Comparison of ENCODE assay signal across 18 cellular contexts in the genomic region with DNA sequence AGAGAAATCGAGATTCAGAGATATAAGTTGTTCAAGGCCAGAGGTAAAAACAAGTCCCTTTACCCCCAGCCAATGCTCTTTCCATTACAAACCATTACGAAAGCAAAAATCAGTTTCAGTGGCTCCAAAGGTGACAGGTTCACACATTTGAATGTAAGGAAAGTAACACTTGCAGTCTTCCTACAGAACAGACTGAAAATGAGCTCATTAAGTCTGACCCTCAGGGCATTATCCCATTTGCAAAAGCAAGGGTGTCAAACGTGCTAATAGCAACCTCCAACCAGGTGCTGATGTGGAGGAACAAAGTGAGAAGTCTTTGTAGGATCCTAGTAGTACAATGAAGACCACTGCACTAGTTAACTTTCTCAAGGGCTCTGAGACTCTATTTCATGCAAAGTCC.
DNase-seq lines count a peak whose midpoint lies in the region; ATAC-seq and TF ChIP-seq lines count a peak whose summit lies in the region.
"Had no signal": no experiment of that assay in that cellular context is flagged by ENCODE, and none has a peak within 500 bp of the region (broad histone marks: within the 10 kb centered on the region; RNA-seq: fewer than 3 reads in every experiment).

No MANE protein-coding gene starts in this region.

- peak overlapping the region; percentile 47 for H3K27ac Mint-ChIP-seq in activated CD4-positive, alpha-beta T cell treated with anti-CD3 and anti-CD28 coated beads, Interleukin-2, amount 10 ng/mL, durations not matched to agents 7 days and 5 days
- H3K27ac Mint-ChIP-seq in activated CD4-positive, alpha-beta T cell treated with anti-CD3 and anti-CD28 coated beads, Interleukin-2, amount 10 ng/mL, durations not matched to agents 24 days and 14 days, result no peak overlapping the region
- peak overlapping the region; percentile 93 for H3K27ac Mint-ChIP-seq in central memory CD8-positive, alpha-beta T cell (ENCODE audit: low read depth)
- H3K27ac Mint-ChIP-seq in stimulated activated effector memory CD8-positive, alpha-beta T cell treated with anti-CD3 and anti-CD28 coated beads, Interleukin-12 subunit alpha, Interleukin-12 subunit beta, amount 100 ng/mL, for 72 hours, result peak overlapping the region; percentile 58

- no peak overlapping the region for H3K27ac ChIP-seq in hepatocyte
- H3K27ac ChIP-seq in upper lobe of right lung, result no peak overlapping the region
- H3K27ac ChIP-seq: A549, colonic mucosa, foreskin keratinocyte had no signal

- H3K9me3 ChIP-seq in NT2/D1 (ENCODE audit: insufficient read depth, low read length) (no peaks in the 10 kb centered on the region), hepatocyte (ENCODE audit: low read depth) (no peaks in the 10 kb centered on the region), upper lobe of right lung (no peaks in the 10 kb centered on the region)
- H3K9me3 ChIP-seq: A549, colonic mucosa had no signal

- no peaks in the 10 kb centered on the region for H3K27me3 Mint-ChIP-seq in activated CD4-positive, alpha-beta T cell treated with anti-CD3 and anti-CD28 coated beads, Interleukin-2, amount 10 ng/mL, durations not matched to agents 7 days and 5 days
- no peaks in the 10 kb centered on the region for H3K27me3 Mint-ChIP-seq in activated CD4-positive, alpha-beta T cell treated with anti-CD3 and anti-CD28 coated beads, Interleukin-2, amount 10 ng/mL, durations not matched to agents 24 days and 14 days
- H3K27me3 Mint-ChIP-seq in central memory CD8-positive, alpha-beta T cell, result no peaks in the 10 kb centered on the region

- H3K4me1 Mint-ChIP-seq in activated CD4-positive, alpha-beta T cell treated with anti-CD3 and anti-CD28 coated beads, Interleukin-2, amount 10 ng/mL, durations not matched to agents 7 days and 5 days, result peaks cover 92% of the 10 kb centered on the region
- H3K4me1 Mint-ChIP-seq in activated CD4-positive, alpha-beta T cell treated with anti-CD3 and anti-CD28 coated beads, Interleukin-2, amount 10 ng/mL, durations not matched to agents 24 days and 14 days, result peaks cover 75% of the 10 kb centered on the region
- H3K4me1 Mint-ChIP-seq in central memory CD8-positive, alpha-beta T cell, result peaks cover 79% of the 10 kb centered on the region
- peaks cover 64% of the 10 kb centered on the region for H3K4me1 Mint-ChIP-seq in stimulated activated effector memory CD8-positive, alpha-beta T cell treated with anti-CD3 and anti-CD28 coated beads, Interleukin-12 subunit alpha, Interleukin-12 subunit beta, amount 100 ng/mL, for 72 hours

- peaks cover 90% of the 10 kb centered on the region for H3K36me3 ChIP-seq in NT2/D1 (ENCODE audit: insufficient read depth, insufficient read length, low read length)
- peaks cover 5% of the 10 kb centered on the region for H3K36me3 ChIP-seq in hepatocyte (replicated peaks; ENCODE audit: insufficient read depth, low read depth)
- peaks cover 90% of the 10 kb centered on the region for H3K36me3 ChIP-seq in upper lobe of right lung
- H3K36me3 ChIP-seq: colonic mucosa had no signal

- intact Hi-C loops in activated CD4-positive, alpha-beta T cell treated with anti-CD3 and anti-CD28 coated beads, Interleukin-2, amount 10 ng/mL, durations not matched to agents 24 days and 14 days (cut with micrococcal nuclease), result no loop called here
- intact Hi-C loops in upper lobe of right lung (cut with DNase I), result no loop called here

- H3K4me2 ChIP-seq in hepatocyte, result no peak overlapping the region
- H3K4me2 ChIP-seq: A549 had no signal

- no peak overlapping the region for H3K4me3 ChIP-seq in NT2/D1 (ENCODE audit: insufficient read length, low read depth)
- no peak overlapping the region for H3K4me3 ChIP-seq in hepatocyte
- H3K4me3 ChIP-seq in upper lobe of right lung, result no peak overlapping the region
- H3K4me3 ChIP-seq: A549, colonic mucosa, GM23248 had no signal

- H3K9ac ChIP-seq in NT2/D1 (ENCODE audit: insufficient read length, low read depth), result no peak overlapping the region
- H3K9ac ChIP-seq: GM23248 had no signal

- POLR2A ChIA-PET in activated CD4-positive, alpha-beta T cell treated with anti-CD3 and anti-CD28 coated beads, Interleukin-2, amount 10 ng/mL, durations not matched to agents 7 days and 5 days (lab: Charles Lee), result no interaction called here

- no peaks in the 10 kb centered on the region for H3K9me3 Mint-ChIP-seq in activated CD4-positive, alpha-beta T cell treated with anti-CD3 and anti-CD28 coated beads, Interleukin-2, amount 10 ng/mL, durations not matched to agents 7 days and 5 days
- H3K9me3 Mint-ChIP-seq in activated CD4-positive, alpha-beta T cell treated with anti-CD3 and anti-CD28 coated beads, Interleukin-2, amount 10 ng/mL, durations not matched to agents 24 days and 14 days, result no peaks in the 10 kb centered on the region
- no peaks in the 10 kb centered on the region for H3K9me3 Mint-ChIP-seq in central memory CD8-positive, alpha-beta T cell
- no peaks in the 10 kb centered on the region for H3K9me3 Mint-ChIP-seq in stimulated activated effector memory CD8-positive, alpha-beta T cell treated with anti-CD3 and anti-CD28 coated beads, Interleukin-12 subunit alpha, Interleukin-12 subunit beta, amount 100 ng/mL, for 72 hours
- H3K9me3 Mint-ChIP-seq: neural crest cell had no signal

- peaks cover 4% of the 10 kb centered on the region for H3K4me1 ChIP-seq in NT2/D1 (ENCODE audit: insufficient read depth, insufficient read length)
- no peaks in the 10 kb centered on the region for H3K4me1 ChIP-seq in hepatocyte (ENCODE audit: insufficient read depth)
- H3K4me1 ChIP-seq in upper lobe of right lung, result peaks cover 9% of the 10 kb centered on the region
- H3K4me1 ChIP-seq: A549, colonic mucosa, foreskin keratinocyte had no signal

- 88% methylated on average over 3 of the region's 3 CpGs for WGBS in hepatocyte (ENCODE audit: low lambda C conversion rate, missing lambda C conversion rate)

- no peaks in the 10 kb centered on the region for H4K20me1 ChIP-seq in hepatocyte (ENCODE audit: insufficient read depth, poor library complexity, severe bottlenecking)

- ATAC-seq in central memory CD8-positive, alpha-beta T cell (replicated peaks; ENCODE audit: extremely low read depth, poor library complexity, severe bottlenecking), result no peak
- ATAC-seq in stimulated activated effector memory CD8-positive, alpha-beta T cell treated with anti-CD3 and anti-CD28 coated beads, Interleukin-12 subunit alpha, Interleukin-12 subunit beta, amount 100 ng/mL, for 72 hours, result no peak
- no peak for ATAC-seq in GM21447 (IDR thresholded peaks at IDR 0.05; ENCODE audit: unreplicated experiment)
- no peak for ATAC-seq in upper lobe of right lung
- ATAC-seq: A549, foreskin keratinocyte had no signal

- H3K4me3 Mint-ChIP-seq in activated CD4-positive, alpha-beta T cell treated with anti-CD3 and anti-CD28 coated beads, Interleukin-2, amount 10 ng/mL, durations not matched to agents 7 days and 5 days, result no peak overlapping the region
- H3K4me3 Mint-ChIP-seq in activated CD4-positive, alpha-beta T cell treated with anti-CD3 and anti-CD28 coated beads, Interleukin-2, amount 10 ng/mL, durations not matched to agents 24 days and 14 days, result no peak overlapping the region
- no peak overlapping the region for H3K4me3 Mint-ChIP-seq in central memory CD8-positive, alpha-beta T cell
- no peak overlapping the region for H3K4me3 Mint-ChIP-seq in stimulated activated effector memory CD8-positive, alpha-beta T cell treated with anti-CD3 and anti-CD28 coated beads, Interleukin-12 subunit alpha, Interleukin-12 subunit beta, amount 100 ng/mL, for 72 hours
- H3K4me3 Mint-ChIP-seq: neural crest cell had no signal

- H3K27me3 ChIP-seq in NT2/D1 (ENCODE audit: insufficient read depth, insufficient read length) (no peaks in the 10 kb centered on the region), hepatocyte (no peaks in the 10 kb centered on the region), upper lobe of right lung (no peaks in the 10 kb centered on the region)
- H3K27me3 ChIP-seq: colonic mucosa, foreskin keratinocyte had no signal

- H3K79me2 ChIP-seq in hepatocyte, result no peaks in the 10 kb centered on the region

- TF ChIP-seq CTCF in hepatocyte (IDR thresholded peaks at IDR 0.05; ENCODE audit: poor library complexity) (no peak), upper lobe of right lung (IDR thresholded peaks at IDR 0.05) (no peak)

- CTCF ChIA-PET in activated CD4-positive, alpha-beta T cell treated with anti-CD3 and anti-CD28 coated beads, Interleukin-2, amount 10 ng/mL, durations not matched to agents 7 days and 5 days (lab: Charles Lee), result no interaction called here

- no peaks in the 10 kb centered on the region for H3K9me2 ChIP-seq in hepatocyte (replicated peaks; ENCODE audit: insufficient read depth)

- DNase-seq in activated CD4-positive, alpha-beta T cell treated with anti-CD3 and anti-CD28 coated beads, Interleukin-2, amount 10 ng/mL, durations not matched to agents 7 days and 5 days, result no peak
- no peak for DNase-seq in activated CD4-positive, alpha-beta T cell treated with anti-CD3 and anti-CD28 coated beads, Interleukin-2, amount 10 ng/mL, durations not matched to agents 24 days and 14 days
- DNase-seq in NT2/D1 (ENCODE audit: low read depth, low spot score), result peak; percentile 11
- no peak for DNase-seq in central memory CD8-positive, alpha-beta T cell (ENCODE audit: low spot score in 2 of 2)
- DNase-seq in stimulated activated effector memory CD8-positive, alpha-beta T cell treated with anti-CD3 and anti-CD28 coated beads, Interleukin-12 subunit alpha, Interleukin-12 subunit beta, amount 100 ng/mL, for 72 hours (ENCODE audit: low spot score in 2 of 2), result no peak
- DNase-seq in hepatocyte (ENCODE audit: low spot score), result no peak
- no peak for DNase-seq in upper lobe of right lung
- DNase-seq: activated gamma-delta T cell, colonic mucosa, foreskin keratinocyte, kidney glomerular epithelial cell, mesenchymal stem cell, NCI-H2029, SW 1271 had no signal

- H3K36me3 Mint-ChIP-seq in activated CD4-positive, alpha-beta T cell treated with anti-CD3 and anti-CD28 coated beads, Interleukin-2, amount 10 ng/mL, durations not matched to agents 7 days and 5 days (ENCODE audit: low read depth), result peaks cover 78% of the 10 kb centered on the region
- peaks cover 76% of the 10 kb centered on the region for H3K36me3 Mint-ChIP-seq in activated CD4-positive, alpha-beta T cell treated with anti-CD3 and anti-CD28 coated beads, Interleukin-2, amount 10 ng/mL, durations not matched to agents 24 days and 14 days (ENCODE audit: low read depth)
- H3K36me3 Mint-ChIP-seq in central memory CD8-positive, alpha-beta T cell (ENCODE audit: insufficient read depth), result peaks cover 48% of the 10 kb centered on the region
- H3K36me3 Mint-ChIP-seq in stimulated activated effector memory CD8-positive, alpha-beta T cell treated with anti-CD3 and anti-CD28 coated beads, Interleukin-12 subunit alpha, Interleukin-12 subunit beta, amount 100 ng/mL, for 72 hours, result peaks cover 96% of the 10 kb centered on the region

- no peak overlapping the region for H2AFZ ChIP-seq in hepatocyte
- H2AFZ ChIP-seq: GM23248 had no signal
